In the genomic region with DNA sequence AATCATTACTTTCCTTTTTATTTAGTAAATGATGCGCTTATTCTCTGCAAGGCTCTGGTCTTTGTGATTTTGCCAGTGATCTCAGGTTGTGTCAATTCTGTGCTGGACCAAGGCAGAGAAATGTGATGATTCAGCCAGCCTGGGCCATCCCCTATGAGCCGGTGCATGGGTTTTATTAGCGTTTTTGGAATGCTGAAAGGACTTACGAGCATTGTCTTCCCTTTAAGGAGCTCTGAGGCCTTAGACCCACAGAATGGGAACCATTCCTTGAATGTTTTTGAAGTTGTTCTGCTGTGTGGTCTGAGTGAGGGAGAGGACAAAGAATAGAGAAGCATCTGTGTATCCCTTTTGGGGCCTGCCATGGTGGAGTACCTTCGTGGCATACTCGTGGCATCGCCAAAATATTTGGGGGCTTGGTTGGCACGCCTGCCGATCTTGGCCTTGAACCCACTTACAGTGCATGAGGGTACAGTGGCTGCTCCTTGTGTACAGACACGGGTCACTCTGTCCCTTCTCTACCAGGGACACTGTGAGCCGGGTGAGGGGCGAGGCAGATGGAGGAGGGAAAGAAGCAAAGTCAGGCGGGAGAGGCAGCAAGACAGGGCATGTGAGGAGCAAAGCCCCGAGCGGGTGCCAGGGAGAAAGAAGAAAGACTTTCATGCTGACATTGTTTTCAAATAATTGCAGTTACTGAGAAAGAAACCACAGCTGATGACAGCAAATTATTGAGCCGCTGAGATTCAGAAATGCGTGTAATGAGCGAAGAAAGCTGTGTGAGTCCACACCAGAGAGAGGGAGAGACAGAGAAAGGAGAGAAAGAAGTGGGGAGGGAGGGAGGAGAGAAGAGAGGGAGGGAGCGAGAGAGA, we compare ENCODE assay signal across 26 cellular contexts.
DNase-seq lines count a peak whose midpoint lies in the region; ATAC-seq and TF ChIP-seq lines count a peak whose summit lies in the region.
"Had no signal": no experiment of that assay in that cellular context is flagged by ENCODE, and none has a peak within 500 bp of the region (broad histone marks: within the 10 kb centered on the region; RNA-seq: fewer than 3 reads in every experiment).

No MANE protein-coding gene starts in this region.

- H3K9me3 ChIP-seq in PC-9 (ENCODE audit: insufficient read depth, low read depth) = no peaks in the 10 kb centered on the region
- H3K9me3 ChIP-seq: suprapubic skin had no signal

- peaks cover 5% of the 10 kb centered on the region for H3K27me3 Mint-ChIP-seq in brain
- H3K27me3 Mint-ChIP-seq in mesothelial cell of epicardium (ENCODE audit: low read depth) = peaks cover 38% of the 10 kb centered on the region
- H3K27me3 Mint-ChIP-seq in endothelial cell (ENCODE audit: unreplicated experiment) = peaks cover 3% of the 10 kb centered on the region
- H3K27me3 Mint-ChIP-seq: activated B cell treated with CpG ODN at 0.5 μM for 24 hours; activated naive CD8-positive, alpha-beta T cell; stimulated activated naive B cell treated with anti-CD40 and anti-IgM and Interleukin-4, amounts not matched to agents 10 μg/mL and 1 μg/mL and 100 μg/mL, for 72 hours had no signal

- H3K4me1 Mint-ChIP-seq in brain (peaks cover 64% of the 10 kb centered on the region), mesothelial cell of epicardium (peaks cover 17% of the 10 kb centered on the region), endothelial cell (ENCODE audit: unreplicated experiment) (peaks cover 3% of the 10 kb centered on the region)
- H3K4me1 Mint-ChIP-seq: activated B cell treated with CpG ODN at 0.5 μM for 24 hours; stimulated activated naive B cell treated with anti-CD40 and anti-IgM and Interleukin-4, amounts not matched to agents 10 μg/mL and 1 μg/mL and 100 μg/mL, for 72 hours had no signal

- no peaks in the 10 kb centered on the region for H3F3A ChIP-seq in PC-9 (ENCODE audit: insufficient read depth, low read depth)

- H3K36me3 Mint-ChIP-seq in brain (no peaks in the 10 kb centered on the region), mesothelial cell of epicardium (no peaks in the 10 kb centered on the region), endothelial cell (ENCODE audit: low read depth, unreplicated experiment) (no peaks in the 10 kb centered on the region)
- H3K36me3 Mint-ChIP-seq: activated naive CD8-positive, alpha-beta T cell; stimulated activated naive B cell treated with anti-CD40 and anti-IgM and Interleukin-4, amounts not matched to agents 10 μg/mL and 1 μg/mL and 100 μg/mL, for 72 hours had no signal

- no peaks in the 10 kb centered on the region for H3K36me3 ChIP-seq in PC-9 (ENCODE audit: low read depth)
- H3K36me3 ChIP-seq: heart right ventricle, suprapubic skin had no signal

- H3K4me3 ChIP-seq in PC-9 = no peak overlapping the region
- H3K4me3 ChIP-seq: heart right ventricle, suprapubic skin had no signal

- CTCF ChIA-PET in PC-9 (lab: Charles Lee) = no interaction called here

- no peaks in the 10 kb centered on the region for H4K20me1 ChIP-seq in PC-9 (ENCODE audit: insufficient read depth)

- H3K4me1 ChIP-seq in PC-9 (replicated peaks; ENCODE audit: insufficient read depth) = no peaks in the 10 kb centered on the region
- H3K4me1 ChIP-seq: heart right ventricle, suprapubic skin had no signal

- H3K27ac Mint-ChIP-seq in brain = peak overlapping the region; percentile 40 to 93 (median 70)
- H3K27ac Mint-ChIP-seq in mesothelial cell of epicardium = peak overlapping the region; percentile 43
- H3K27ac Mint-ChIP-seq in endothelial cell (ENCODE audit: unreplicated experiment) = no peak overlapping the region
- H3K27ac Mint-ChIP-seq: activated B cell treated with CpG ODN at 0.5 μM for 24 hours; activated naive CD8-positive, alpha-beta T cell; H9; stimulated activated naive B cell treated with anti-CD40 and anti-IgM and Interleukin-4, amounts not matched to agents 10 μg/mL and 1 μg/mL and 100 μg/mL, for 72 hours had no signal

- intact Hi-C loops in PC-9 (cut with micrococcal nuclease; ENCODE audit: unreplicated experiment) = no loop called here

- no peak overlapping the region for H3K4me2 ChIP-seq in PC-9
- H3K4me2 ChIP-seq: KMS-11 had no signal

- no peaks in the 10 kb centered on the region for H3K79me2 ChIP-seq in PC-9 (ENCODE audit: low read depth)

- H3K4me3 Mint-ChIP-seq in brain = peak overlapping the region in 4 of 5 experiments; percentile 10 to 28 (median 21)
- no peak overlapping the region for H3K4me3 Mint-ChIP-seq in mesothelial cell of epicardium
- H3K4me3 Mint-ChIP-seq in endothelial cell (ENCODE audit: unreplicated experiment) = no peak overlapping the region
- H3K4me3 Mint-ChIP-seq: activated B cell treated with CpG ODN at 0.5 μM for 24 hours; activated naive CD8-positive, alpha-beta T cell; H9; stimulated activated naive B cell treated with anti-CD40 and anti-IgM and Interleukin-4, amounts not matched to agents 10 μg/mL and 1 μg/mL and 100 μg/mL, for 72 hours had no signal

- no peak for TF ChIP-seq CTCF in brain (conservative IDR thresholded peaks at IDR 0.05)
- no peak for TF ChIP-seq CTCF in mesothelial cell of epicardium (IDR thresholded peaks at IDR 0.05; ENCODE audit: unreplicated experiment)
- TF ChIP-seq CTCF in endothelial cell (IDR thresholded peaks at IDR 0.05; ENCODE audit: unreplicated experiment) = no peak
- no peak for TF ChIP-seq CTCF in PC-9 (conservative IDR thresholded peaks at IDR 0.05)

- no peak overlapping the region for H2AFZ ChIP-seq in PC-9

- peak; percentile 43 for DNase-seq in ELF-1 (ENCODE audit: low read depth, low spot score)
- no peak for DNase-seq in mesothelial cell of epicardium (ENCODE audit: low spot score in 2 of 2, unreplicated experiment in 2 of 2)
- peak; percentile 43 for DNase-seq in retina
- no peak for DNase-seq in endothelial cell (ENCODE audit: low spot score)
- DNase-seq in PC-9 = no peak
- no peak for DNase-seq in COLO829 (ENCODE audit: low spot score)
- DNase-seq: ACHN; activated B cell treated with CpG ODN at 0.5 μM for 24 hours; activated CD4-positive, alpha-beta T cell treated with anti-CD3 and anti-CD28 coated beads, Interleukin-2, amount 50 U/mL, for 4 hours; activated CD8-positive, alpha-beta memory T cell treated with anti-CD3 and anti-CD28 coated beads, Interleukin-2, amount 50 U/mL, for 4 hours; aorta; C1 segment of cervical spinal cord; Calu3; central memory CD4-positive, alpha-beta T cell; H9; heart right ventricle; NCI-H187 treated with DMSO at 0.1 percent for 48 hours; NCI-H226; NCI-H748 treated with DMSO at 0.1 percent for 48 hours; stimulated activated naive B cell treated with anti-CD40 and anti-IgM and Interleukin-4, amounts not matched to agents 10 μg/mL and 1 μg/mL and 100 μg/mL, for 72 hours had no signal

- no TSS peak for BruUV-seq in PC-9 (replicated peaks; lab: Mats Ljungman, UMichigan)

- H3K9me3 Mint-ChIP-seq in brain (peaks cover 6 to 13% (median 9%) of the 10 kb centered on the region in 5 experiments), mesothelial cell of epicardium (peaks cover 6% of the 10 kb centered on the region), endothelial cell (ENCODE audit: unreplicated experiment) (no peaks in the 10 kb centered on the region)
- H3K9me3 Mint-ChIP-seq: activated B cell treated with CpG ODN at 0.5 μM for 24 hours had no signal

- H3K27ac ChIP-seq in PC-9 = no peak overlapping the region
- H3K27ac ChIP-seq: heart right ventricle, KMS-11, suprapubic skin had no signal

- H3K9me2 ChIP-seq in PC-9 (ENCODE audit: insufficient read depth) = no peaks in the 10 kb centered on the region

- no peak for ATAC-seq in GM18909 (IDR thresholded peaks at IDR 0.05; ENCODE audit: poor library complexity, unreplicated experiment)
- ATAC-seq: heart right ventricle; left lobe of liver; stimulated activated naive B cell treated with anti-CD40 and anti-IgM and Interleukin-4, amounts not matched to agents 10 μg/mL and 1 μg/mL and 100 μg/mL, for 72 hours had no signal

- H3K27me3 ChIP-seq in PC-9 (ENCODE audit: insufficient read depth, low read depth) = peaks cover 62% of the 10 kb centered on the region
- H3K27me3 ChIP-seq: suprapubic skin had no signal

- POLR2A ChIA-PET in PC-9 (lab: Charles Lee; ENCODE audit: unreplicated experiment) = no interaction called here

Comparison
In these comparisons a context has a peak if more than half of its experiments do, and no peak if none do; other contexts are left out.
1. DNase-seq: peak in ELF-1 (single experiment) and retina (single experiment); none in mesothelial cell of epicardium (0 of 2), endothelial cell (single experiment), PC-9 (0 of 2) and COLO829 (single experiment).
2. H3K4me3 Mint-ChIP-seq: peak in brain (4 of 5); none in mesothelial cell of epicardium (single experiment) and endothelial cell (single experiment).